ENCODE assay signal across 10 cellular contexts in genomic region chr6:146856296-146856695, GRCh38.
DNase-seq lines count a peak whose midpoint lies in the region; ATAC-seq lines count a peak whose summit lies in the region.
"Had no signal": no experiment of that assay in that cellular context is flagged by ENCODE, and none has a peak within 500 bp of the region (broad histone marks: within the 10 kb centered on the region; RNA-seq: fewer than 3 reads in every experiment).

No MANE protein-coding gene starts in this region.

- no peaks in the 10 kb centered on the region for H3K27me3 Mint-ChIP-seq in activated T-cell treated with anti-CD3 and anti-CD28 coated beads, Interleukin-2, amount 50 U/mL, for 72 hours (ENCODE audit: low read depth)

- H3K36me3 Mint-ChIP-seq in activated T-cell treated with anti-CD3 and anti-CD28 coated beads, Interleukin-2, amount 50 U/mL, for 72 hours (ENCODE audit: insufficient read depth in 2 of 2), result peaks cover 9 to 14% of the 10 kb centered on the region in 2 donors

- DNase-seq in activated T-cell treated with anti-CD3 and anti-CD28 coated beads, Interleukin-2, amount 50 U/mL, for 72 hours, result peak; percentile 69 to 78
- DNase-seq in left colon, result no peak
- no peak for DNase-seq in midbrain (lab: John Stamatoyannopoulos, UW)
- DNase-seq: erythroblast, MG63, SW 1271 had no signal

- H3K4me1 Mint-ChIP-seq in activated T-cell treated with anti-CD3 and anti-CD28 coated beads, Interleukin-2, amount 50 U/mL, for 72 hours (ENCODE audit: low read depth), result peaks cover 68% of the 10 kb centered on the region

- intact Hi-C loops in left colon (cut with DNase I, micrococcal nuclease), result loop anchor here in 1 of 2 donors (10.0 kb wide), 1 partner anchor 429 kb away; no protein-coding TSS in a partner anchor

- peak; percentile 45 for ATAC-seq in GM18519 (IDR thresholded peaks at IDR 0.05; ENCODE audit: low FRiP score, unreplicated experiment)
- peak; percentile 44 for ATAC-seq in GM19455 (IDR thresholded peaks at IDR 0.05; ENCODE audit: unreplicated experiment)
- ATAC-seq in HG02973 (IDR thresholded peaks at IDR 0.05; ENCODE audit: unreplicated experiment), result peak; percentile 46
- ATAC-seq in activated T-cell treated with anti-CD3 and anti-CD28 coated beads, Interleukin-2, amount 50 U/mL, for 72 hours (replicated peaks in 1 of 2), result peak; percentile 72 to 73
- ATAC-seq in left colon, result no peak
- no peak for ATAC-seq in HG02970 (IDR thresholded peaks at IDR 0.05; ENCODE audit: low FRiP score, unreplicated experiment)

- peak overlapping the region; percentile 91 for H3K27ac Mint-ChIP-seq in activated T-cell treated with anti-CD3 and anti-CD28 coated beads, Interleukin-2, amount 50 U/mL, for 72 hours

- peak overlapping the region; percentile 65 to 88 for H3K4me3 Mint-ChIP-seq in activated T-cell treated with anti-CD3 and anti-CD28 coated beads, Interleukin-2, amount 50 U/mL, for 72 hours

- H3K9me3 Mint-ChIP-seq in activated T-cell treated with anti-CD3 and anti-CD28 coated beads, Interleukin-2, amount 50 U/mL, for 72 hours, result peaks cover 5 to 10% of the 10 kb centered on the region in 2 donors

Comparison
In these comparisons a context has a peak if more than half of its experiments do, and no peak if none do; other contexts are left out.
1. ATAC-seq: peak in GM18519 (single experiment), GM19455 (single experiment), HG02973 (single experiment) and activated T-cell treated with anti-CD3 and anti-CD28 coated beads, Interleukin-2, amount 50 U/mL, for 72 hours (2 of 2); none in left colon (single experiment) and HG02970 (single experiment).
2. DNase-seq: peak in activated T-cell treated with anti-CD3 and anti-CD28 coated beads, Interleukin-2, amount 50 U/mL, for 72 hours (2 of 2); none in left colon (0 of 2) and midbrain (single experiment).